In the genomic region with DNA sequence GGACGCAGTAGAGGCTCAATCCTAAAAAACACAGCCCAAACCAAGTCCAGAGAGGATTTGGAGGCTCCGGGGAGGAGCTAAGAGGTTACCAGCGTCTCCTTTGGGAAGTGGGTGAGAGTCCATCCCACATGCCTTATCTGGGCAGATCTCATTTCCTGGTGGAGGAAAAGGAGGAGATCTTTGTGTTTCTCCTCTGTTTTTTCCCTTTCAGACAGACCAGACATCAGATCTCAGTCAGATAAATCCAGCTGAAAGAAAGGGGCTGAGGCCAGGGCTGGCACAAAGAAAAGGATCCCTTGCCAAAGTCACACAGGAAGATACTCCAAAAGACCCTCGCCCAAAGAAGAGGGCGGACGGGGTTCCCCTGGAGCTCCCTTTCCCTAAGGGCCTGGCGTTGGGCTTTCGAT, we compare ENCODE assay signal across 1 cellular context.
TF ChIP-seq lines count a peak whose summit lies in the region.

No MANE protein-coding gene starts in this region.

TF ChIP-seq in HepG2, 621 proteins besides CTCF, POLR2A, EP300 and RAD21:
- TF ChIP-seq HMG20A (CRISPR knock-in tag; IDR thresholded peaks at IDR 0.05; ENCODE audit: borderline replicate concordance) (no peak), ZNF710 (CRISPR knock-in tag; IDR thresholded peaks at IDR 0.05; ENCODE audit: borderline replicate concordance) (no peak), SUZ12 (IDR thresholded peaks at IDR 0.05; ENCODE audit: low read depth, low read length) (no peak), RERE (CRISPR knock-in tag; IDR thresholded peaks at IDR 0.05; ENCODE audit: low read depth) (no peak), SNAI1 (CRISPR knock-in tag; IDR thresholded peaks at IDR 0.05; ENCODE audit: borderline replicate concordance) (no peak), PHF5A (CRISPR knock-in tag; IDR thresholded peaks at IDR 0.05; ENCODE audit: low read depth, unreplicated experiment) (no peak), HMGA1 (CRISPR knock-in tag; conservative IDR thresholded peaks at IDR 0.05) (no peak), ZNF34 (CRISPR knock-in tag; IDR thresholded peaks at IDR 0.05; ENCODE audit: borderline replicate concordance) (no peak), ZNF816 (CRISPR knock-in tag; IDR thresholded peaks at IDR 0.05; ENCODE audit: borderline replicate concordance) (no peak), ZNF124 (CRISPR knock-in tag; IDR thresholded peaks at IDR 0.05) (no peak), ZFX (CRISPR knock-in tag; IDR thresholded peaks at IDR 0.05; ENCODE audit: low read depth) (no peak), ESRRA (CRISPR knock-in tag; IDR thresholded peaks at IDR 0.05; ENCODE audit: low read depth) (no peak), GABPA (IDR thresholded peaks at IDR 0.05; ENCODE audit: low read depth, low read length) (no peak), GABPA (CRISPR knock-in tag; IDR thresholded peaks at IDR 0.05; ENCODE audit: low read depth) (no peak), BHLHE40 (IDR thresholded peaks at IDR 0.05; ENCODE audit: low read length) (no peak)
- TF ChIP-seq, protein P1, sequence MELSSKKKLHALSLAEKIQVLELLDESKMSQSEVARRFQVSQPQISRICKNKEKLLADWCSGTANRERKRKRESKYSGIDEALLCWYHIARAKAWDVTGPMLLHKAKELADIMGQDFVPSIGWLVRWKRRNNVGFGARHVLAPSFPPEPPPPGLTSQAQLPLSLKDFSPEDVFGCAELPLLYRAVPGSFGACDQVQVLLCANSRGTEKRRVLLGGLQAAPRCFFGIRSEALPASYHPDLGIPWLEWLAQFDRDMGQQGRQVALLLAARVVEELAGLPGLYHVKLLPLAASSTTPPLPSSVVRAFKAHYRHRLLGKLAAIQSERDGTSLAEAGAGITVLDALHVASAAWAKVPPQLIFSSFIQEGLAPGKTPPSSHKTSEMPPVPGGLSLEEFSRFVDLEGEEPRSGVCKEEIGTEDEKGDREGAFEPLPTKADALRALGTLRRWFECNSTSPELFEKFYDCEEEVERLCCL (CRISPR knock-in tag; IDR thresholded peaks at IDR 0.05; ENCODE audit: borderline replicate concordance): no peak
- TF ChIP-seq, protein P2, sequence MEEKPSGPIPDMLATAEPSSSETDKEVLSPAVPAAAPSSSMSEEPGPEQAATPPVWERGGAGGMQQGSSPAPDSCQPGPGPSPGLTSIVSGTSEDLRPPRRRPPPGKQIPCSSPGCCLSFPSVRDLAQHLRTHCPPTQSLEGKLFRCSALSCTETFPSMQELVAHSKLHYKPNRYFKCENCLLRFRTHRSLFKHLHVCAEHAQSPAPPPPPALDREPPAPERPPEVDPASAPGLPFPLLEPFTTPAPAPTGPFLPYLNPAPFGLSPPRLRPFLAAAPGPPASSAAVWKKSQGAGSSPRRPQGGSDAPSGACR (CRISPR knock-in tag; IDR thresholded peaks at IDR 0.05): no peak
- TF ChIP-seq, protein P3, sequence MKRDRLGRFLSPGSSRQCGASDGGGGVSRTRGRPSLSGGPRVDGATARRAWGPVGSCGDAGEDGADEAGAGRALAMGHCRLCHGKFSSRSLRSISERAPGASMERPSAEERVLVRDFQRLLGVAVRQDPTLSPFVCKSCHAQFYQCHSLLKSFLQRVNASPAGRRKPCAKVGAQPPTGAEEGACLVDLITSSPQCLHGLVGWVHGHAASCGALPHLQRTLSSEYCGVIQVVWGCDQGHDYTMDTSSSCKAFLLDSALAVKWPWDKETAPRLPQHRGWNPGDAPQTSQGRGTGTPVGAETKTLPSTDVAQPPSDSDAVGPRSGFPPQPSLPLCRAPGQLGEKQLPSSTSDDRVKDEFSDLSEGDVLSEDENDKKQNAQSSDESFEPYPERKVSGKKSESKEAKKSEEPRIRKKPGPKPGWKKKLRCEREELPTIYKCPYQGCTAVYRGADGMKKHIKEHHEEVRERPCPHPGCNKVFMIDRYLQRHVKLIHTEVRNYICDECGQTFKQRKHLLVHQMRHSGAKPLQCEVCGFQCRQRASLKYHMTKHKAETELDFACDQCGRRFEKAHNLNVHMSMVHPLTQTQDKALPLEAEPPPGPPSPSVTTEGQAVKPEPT (CRISPR knock-in tag; IDR thresholded peaks at IDR 0.05; ENCODE audit: low read depth): no peak
